Comparison of ENCODE assay signal across 9 cellular contexts in genomic region chr9:74498616-74499095, GRCh38. TPM values are rescaled to one million over a fixed set of nuclear protein-coding genes. Genes with fewer than 3 reads are reported as not detected.
A peak's percentile ranks its signal among the peaks of the same experiment; 100 is the strongest.
DNase-seq lines count a peak whose midpoint lies in the region; ATAC-seq and TF ChIP-seq lines count a peak whose summit lies in the region.
"Had no signal": no experiment of that assay in that cellular context is flagged by ENCODE, and none has a peak within 500 bp of the region (broad histone marks: within the 10 kb centered on the region; RNA-seq: fewer than 3 reads in every experiment).

No MANE protein-coding gene starts in this region.

- peaks cover 29% of the 10 kb centered on the region for H3K4me1 Mint-ChIP-seq in activated CD8-positive, alpha-beta memory T cell treated with anti-CD3 and anti-CD28 coated beads, Interleukin-2, amount 10 ng/mL, durations not matched to agents 7 days and 5 days

- TF ChIP-seq CTCF in gastrocnemius medialis (IDR thresholded peaks at IDR 0.05 in 4 of 5, conservative IDR thresholded peaks at IDR 0.05 in 1 of 5) = no peak

- no peak for TF ChIP-seq POLR2A in gastrocnemius medialis (IDR thresholded peaks at IDR 0.05)

- H3K36me3 ChIP-seq in GM23248 (ENCODE audit: low read depth) (no peaks in the 10 kb centered on the region), gastrocnemius medialis (no peaks in the 10 kb centered on the region)
- H3K36me3 ChIP-seq: HAP-1 had no signal

- H3K9me3 Mint-ChIP-seq in activated CD8-positive, alpha-beta memory T cell treated with anti-CD3 and anti-CD28 coated beads, Interleukin-2, amount 10 ng/mL, durations not matched to agents 7 days and 5 days (ENCODE audit: low read depth) = no peaks in the 10 kb centered on the region

- no peaks in the 10 kb centered on the region for H3K9me2 ChIP-seq in GM23248 (ENCODE audit: insufficient read depth)

- no peaks in the 10 kb centered on the region for H3F3A ChIP-seq in GM23248 (ENCODE audit: insufficient read depth)

- CTCF ChIA-PET in activated CD8-positive, alpha-beta memory T cell treated with anti-CD3 and anti-CD28 coated beads, Interleukin-2, amount 10 ng/mL, durations not matched to agents 7 days and 5 days (lab: Charles Lee) = no interaction called here

- H3K27me3 Mint-ChIP-seq in activated CD8-positive, alpha-beta memory T cell treated with anti-CD3 and anti-CD28 coated beads, Interleukin-2, amount 10 ng/mL, durations not matched to agents 7 days and 5 days = peaks cover 66% of the 10 kb centered on the region

- H3K27ac ChIP-seq in GM23248 (no peak overlapping the region), right cardiac atrium (ENCODE audit: low read length) (no peak overlapping the region), gastrocnemius medialis (no peak overlapping the region)

- peak overlapping the region; percentile 87 for H3K4me3 Mint-ChIP-seq in activated CD8-positive, alpha-beta memory T cell treated with anti-CD3 and anti-CD28 coated beads, Interleukin-2, amount 10 ng/mL, durations not matched to agents 7 days and 5 days

- H3K9ac ChIP-seq in GM23248 = no peak overlapping the region

- no peaks in the 10 kb centered on the region for H3K4me1 ChIP-seq in GM23248 (ENCODE audit: insufficient read depth)
- H3K4me1 ChIP-seq in right cardiac atrium (ENCODE audit: control insufficient read depth, insufficient read depth, low read length) = no peaks in the 10 kb centered on the region
- H3K4me1 ChIP-seq in gastrocnemius medialis = peaks cover 7 to 33% of the 10 kb centered on the region in 2 donors
- H3K4me1 ChIP-seq: HAP-1 had no signal

- no peak overlapping the region for H3K27ac Mint-ChIP-seq in activated CD8-positive, alpha-beta memory T cell treated with anti-CD3 and anti-CD28 coated beads, Interleukin-2, amount 10 ng/mL, durations not matched to agents 7 days and 5 days

- H3K36me3 Mint-ChIP-seq in activated CD8-positive, alpha-beta memory T cell treated with anti-CD3 and anti-CD28 coated beads, Interleukin-2, amount 10 ng/mL, durations not matched to agents 7 days and 5 days = no peaks in the 10 kb centered on the region

- peak overlapping the region; percentile 93; the same call in 1 of the 2 replicates for H2AFZ ChIP-seq in GM23248

- intact Hi-C loops in right cardiac atrium (cut with DNase I) (no loop called here), gastrocnemius medialis (cut with DNase I; ENCODE audit: low total_unique reads) (no loop called here)

- no peak for ATAC-seq in activated CD8-positive, alpha-beta memory T cell treated with anti-CD3 and anti-CD28 coated beads, Interleukin-2, amount 10 ng/mL, durations not matched to agents 7 days and 5 days
- ATAC-seq in right cardiac atrium (no peak), gastrocnemius medialis (no peak), GM18511 (IDR thresholded peaks at IDR 0.05; ENCODE audit: unreplicated experiment) (no peak)

- H3K27me3 ChIP-seq in GM23248 (replicated peaks; ENCODE audit: insufficient read depth) = peaks cover 63% of the 10 kb centered on the region
- no peaks in the 10 kb centered on the region for H3K27me3 ChIP-seq in right cardiac atrium (ENCODE audit: control insufficient read depth, insufficient read depth)
- H3K27me3 ChIP-seq in gastrocnemius medialis = peaks cover 18 to 25% (median 21%) of the 10 kb centered on the region in 3 donors

- peak overlapping the region; percentile 21 for H3K4me2 ChIP-seq in GM23248 (ENCODE audit: unreplicated experiment)

- in situ Hi-C loops in GM23248 (cut with MboI) (no loop called here), gastrocnemius medialis (cut with MboI; ENCODE audit: low sequenced_read_pairs in 4 of 4) (no loop called here)

- H3K4me3 ChIP-seq in GM23248 (peak overlapping the region; percentile 78), right cardiac atrium (ENCODE audit: low read length) (peak overlapping the region; percentile 63), gastrocnemius medialis (peak overlapping the region; percentile 64 to 84 (median 64))
- H3K4me3 ChIP-seq: HAP-1 had no signal

- peak; percentile 23 for DNase-seq in GM23248
- DNase-seq in activated CD8-positive, alpha-beta memory T cell treated with anti-CD3 and anti-CD28 coated beads, Interleukin-2, amount 10 ng/mL, durations not matched to agents 7 days and 5 days = no peak
- DNase-seq in right cardiac atrium = peak in 1 of 3 donors; percentile 62
- DNase-seq in gastrocnemius medialis = no peak
- DNase-seq in COLO668 (lab: John Stamatoyannopoulos, UW; ENCODE audit: unreplicated experiment) = no peak
- DNase-seq in NCI-H1436 treated with DMSO at 0.1 percent for 48 hours (lab: John Stamatoyannopoulos, UW) = no peak
- DNase-seq in NOMO-1 treated with dmso at 0.1 percent for 144 hours (lab: John Stamatoyannopoulos, UW; ENCODE audit: unreplicated experiment) = no peak

- no peaks in the 10 kb centered on the region for H3K9me3 ChIP-seq in GM23248 (ENCODE audit: low read depth)
- no peaks in the 10 kb centered on the region for H3K9me3 ChIP-seq in right cardiac atrium (ENCODE audit: control insufficient read depth, low read length)
- H3K9me3 ChIP-seq in gastrocnemius medialis = no peaks in the 10 kb centered on the region
- H3K9me3 ChIP-seq: HAP-1 had no signal

- no peaks in the 10 kb centered on the region for H4K20me1 ChIP-seq in GM23248 (ENCODE audit: insufficient read depth)

- no peaks in the 10 kb centered on the region for H3K79me2 ChIP-seq in GM23248 (ENCODE audit: insufficient read depth)

- WGBS in GM23248 (ENCODE audit: low coverage in 1 of 2, low lambda C conversion rate in 2 of 2, missing lambda C conversion rate in 2 of 2), 2 experiments = 1 to 2% methylated on average over 18 to 25 of the region's 34 CpGs
- WGBS in right cardiac atrium = under 1% methylated on average over 34 of the region's 34 CpGs

RNA-seq across cellular contexts. Expression of gene RORB, which starts 1.5 kb away (rescaled TPM):
- not detected in 2 replicates for total RNA-seq in GM23248 (2014; rRNA removed; shearing (Covaris generic))
- polyA plus RNA-seq in GM23248 (2016; fragmentation: Nextera tagmentation; extraction: Ambion mirVana) (not detected in 2 replicates), right cardiac atrium (0.54 TPM)
- total RNA-seq in activated CD8-positive, alpha-beta memory T cell treated with anti-CD3 and anti-CD28 coated beads, Interleukin-2, amount 10 ng/mL, durations not matched to agents 7 days and 5 days = under 1 TPM; 0.33 to 0.35 TPM
- total RNA-seq in right cardiac atrium (1 to 10 TPM in 2 of 4 donors, under 1 TPM in 2; 0.57 to 3.4 (median 1.1) TPM), gastrocnemius medialis (under 1 TPM in 1 of 4 donors, not detected in 3; 0.10 TPM)
